Comparison of ENCODE assay signal across 1 cellular context in the genomic region with DNA sequence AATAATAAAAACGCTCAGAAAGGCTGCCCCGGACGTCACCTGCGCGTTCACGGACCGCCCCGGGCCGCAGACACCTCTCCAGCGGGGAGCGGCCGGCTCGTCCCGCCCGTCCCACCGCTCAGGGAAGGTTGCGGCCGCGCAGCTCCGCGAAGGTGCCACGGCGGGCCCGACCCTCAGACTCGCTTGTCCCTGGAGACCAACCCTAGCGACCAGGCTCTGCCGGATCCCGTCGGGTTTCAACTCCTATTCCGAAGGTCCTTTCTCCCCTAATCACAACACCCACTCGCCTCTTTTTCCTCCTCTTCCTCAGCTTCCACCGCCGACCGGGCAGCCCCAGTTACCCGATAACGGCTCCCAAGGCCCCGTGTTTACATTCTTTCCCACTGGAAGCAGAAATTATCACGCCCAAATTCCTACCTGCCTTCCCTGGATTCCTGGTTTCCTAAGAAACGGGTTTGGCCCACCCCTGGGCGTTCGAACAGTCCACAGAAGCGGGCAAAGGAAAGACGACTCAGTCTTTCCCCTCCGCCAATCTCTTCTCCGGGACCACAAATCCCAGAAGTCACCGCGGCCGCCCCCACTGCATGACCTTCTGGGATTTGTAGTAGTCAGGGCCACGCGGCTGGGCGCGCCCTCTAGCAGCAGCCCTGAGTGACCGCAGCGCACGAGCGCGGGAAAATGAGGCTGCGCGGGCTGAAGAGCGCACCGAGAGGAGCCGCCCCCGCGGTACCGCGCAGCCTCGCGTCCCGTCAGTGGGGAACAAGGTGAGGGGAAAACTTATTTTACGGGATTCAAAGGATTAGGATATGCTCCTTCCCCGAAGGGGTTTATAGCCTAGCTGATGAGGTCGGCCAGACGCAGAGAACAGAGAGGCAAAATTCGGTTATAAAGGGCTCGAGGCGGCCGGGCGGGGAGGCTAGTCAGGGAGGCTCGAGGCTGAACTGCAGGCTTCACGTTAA.
A peak's percentile ranks its signal among the peaks of the same experiment; 100 is the strongest.
TF ChIP-seq lines count a peak whose summit lies in the region.

A gene with protein sequence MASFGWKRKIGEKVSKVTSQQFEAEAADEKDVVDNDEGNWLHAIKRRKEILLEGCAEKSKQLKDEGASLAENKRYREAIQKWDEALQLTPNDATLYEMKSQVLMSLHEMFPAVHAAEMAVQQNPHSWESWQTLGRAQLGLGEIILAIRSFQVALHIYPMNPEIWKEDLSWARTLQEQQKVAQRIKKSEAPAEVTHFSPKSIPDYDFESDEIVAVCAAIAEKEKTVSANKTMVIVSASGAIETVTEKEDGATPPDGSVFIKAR (minus strand): TSS at position 555 of the 959 bp plus-strand sequence. CDS start 8,943 bp downstream, outside the sequence.

TF ChIP-seq in K562, 482 proteins besides CTCF, POLR2A, EP300 and RAD21 (continued from another document and continues in another):
- TF ChIP-seq PHF21A (IDR thresholded peaks at IDR 0.05; ENCODE audit: borderline replicate concordance, low read depth) (peak; percentile 46; the same call in 1 of the 2 replicates), ZNF311 (CRISPR knock-in tag; IDR thresholded peaks at IDR 0.05) (no peak), POLR3G (IDR thresholded peaks at IDR 0.05; ENCODE audit: extremely low read depth, insufficient read length, insufficient replicate concordance) (no peak), ZNF780A (CRISPR knock-in tag; IDR thresholded peaks at IDR 0.05) (no peak), NFE2 (IDR thresholded peaks at IDR 0.05; ENCODE audit: low read depth) (peak; percentile 38; the same call in 1 of the 2 replicates), NCOA6 (IDR thresholded peaks at IDR 0.05) (no peak), FOXJ2 (tag; IDR thresholded peaks at IDR 0.05) (no peak), MTA2 (IDR thresholded peaks at IDR 0.05; ENCODE audit: low read depth) (no peak; the same call in 1 of the 2 replicates), GABPB1 (CRISPR knock-in tag; IDR thresholded peaks at IDR 0.05) (peak; percentile 88), RCOR1 (IDR thresholded peaks at IDR 0.05; ENCODE audit: borderline replicate concordance in 1 of 2, low read depth in 2 of 2, low read length in 2 of 2) (peak in 1 of 2 experiments; percentile 82; a peak in 3 of 4 replicates), CC2D1A (IDR thresholded peaks at IDR 0.05) (peak; percentile 45; the same call in 1 of the 2 replicates), ZNF584 (CRISPR knock-in tag; IDR thresholded peaks at IDR 0.05; ENCODE audit: low read depth) (peak; percentile 89), MAFG (tag; conservative IDR thresholded peaks at IDR 0.05) (no peak), NCOA2 (IDR thresholded peaks at IDR 0.05; ENCODE audit: partially characterized antibody in 2 of 2) (no peak), ZSCAN32 (CRISPR knock-in tag; IDR thresholded peaks at IDR 0.05) (no peak), NR3C1 (CRISPR knock-in tag; IDR thresholded peaks at IDR 0.05) (peak; percentile 78; the same call in 1 of the 2 replicates), ZFP1 (CRISPR knock-in tag; IDR thresholded peaks at IDR 0.05) (no peak), ESRRB (CRISPR knock-in tag; IDR thresholded peaks at IDR 0.05; ENCODE audit: borderline replicate concordance) (no peak), MED1 (CRISPR knock-in tag; IDR thresholded peaks at IDR 0.05; ENCODE audit: borderline replicate concordance) (no peak), CREB1 (IDR thresholded peaks at IDR 0.05) (peak; percentile 83), CREB1 (CRISPR knock-in tag; IDR thresholded peaks at IDR 0.05) (peak; percentile 88), SREBF1 (IDR thresholded peaks at IDR 0.05; ENCODE audit: borderline replicate concordance, low read depth, low read length) (peak; percentile 78; the same call in 1 of the 2 replicates), NFXL1 (CRISPR knock-in tag; IDR thresholded peaks at IDR 0.05) (no peak), ZNF57 (CRISPR knock-in tag; IDR thresholded peaks at IDR 0.05) (no peak), MTA3 (IDR thresholded peaks at IDR 0.05; ENCODE audit: borderline replicate concordance) (peak; percentile 59), NONO (IDR thresholded peaks at IDR 0.05; ENCODE audit: low read depth in 2 of 2, low read length in 1 of 2) (peak in 1 of 2 experiments; percentile 63; a peak in 1 of 4 replicates), ZNF224 (CRISPR knock-in tag; IDR thresholded peaks at IDR 0.05) (peak; percentile 54; the same call in 1 of the 2 replicates), BRD9 (IDR thresholded peaks at IDR 0.05; ENCODE audit: low read depth, partially characterized antibody) (peak; percentile 46), HEY1 (CRISPR knock-in tag; IDR thresholded peaks at IDR 0.05; ENCODE audit: borderline replicate concordance) (no peak)
- TF ChIP-seq, protein P1, sequence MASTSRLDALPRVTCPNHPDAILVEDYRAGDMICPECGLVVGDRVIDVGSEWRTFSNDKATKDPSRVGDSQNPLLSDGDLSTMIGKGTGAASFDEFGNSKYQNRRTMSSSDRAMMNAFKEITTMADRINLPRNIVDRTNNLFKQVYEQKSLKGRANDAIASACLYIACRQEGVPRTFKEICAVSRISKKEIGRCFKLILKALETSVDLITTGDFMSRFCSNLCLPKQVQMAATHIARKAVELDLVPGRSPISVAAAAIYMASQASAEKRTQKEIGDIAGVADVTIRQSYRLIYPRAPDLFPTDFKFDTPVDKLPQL (IDR thresholded peaks at IDR 0.05; ENCODE audit: extremely low read depth, insufficient read length), result no peak
- TF ChIP-seq, protein P2, sequence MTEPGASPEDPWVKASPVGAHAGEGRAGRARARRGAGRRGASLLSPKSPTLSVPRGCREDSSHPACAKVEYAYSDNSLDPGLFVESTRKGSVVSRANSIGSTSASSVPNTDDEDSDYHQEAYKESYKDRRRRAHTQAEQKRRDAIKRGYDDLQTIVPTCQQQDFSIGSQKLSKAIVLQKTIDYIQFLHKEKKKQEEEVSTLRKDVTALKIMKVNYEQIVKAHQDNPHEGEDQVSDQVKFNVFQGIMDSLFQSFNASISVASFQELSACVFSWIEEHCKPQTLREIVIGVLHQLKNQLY (CRISPR knock-in tag; conservative IDR thresholded peaks at IDR 0.05), result no peak
- TF ChIP-seq, protein P3, sequence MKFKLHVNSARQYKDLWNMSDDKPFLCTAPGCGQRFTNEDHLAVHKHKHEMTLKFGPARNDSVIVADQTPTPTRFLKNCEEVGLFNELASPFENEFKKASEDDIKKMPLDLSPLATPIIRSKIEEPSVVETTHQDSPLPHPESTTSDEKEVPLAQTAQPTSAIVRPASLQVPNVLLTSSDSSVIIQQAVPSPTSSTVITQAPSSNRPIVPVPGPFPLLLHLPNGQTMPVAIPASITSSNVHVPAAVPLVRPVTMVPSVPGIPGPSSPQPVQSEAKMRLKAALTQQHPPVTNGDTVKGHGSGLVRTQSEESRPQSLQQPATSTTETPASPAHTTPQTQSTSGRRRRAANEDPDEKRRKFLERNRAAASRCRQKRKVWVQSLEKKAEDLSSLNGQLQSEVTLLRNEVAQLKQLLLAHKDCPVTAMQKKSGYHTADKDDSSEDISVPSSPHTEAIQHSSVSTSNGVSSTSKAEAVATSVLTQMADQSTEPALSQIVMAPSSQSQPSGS (CRISPR knock-in tag; IDR thresholded peaks at IDR 0.05), result no peak
- TF ChIP-seq, protein P4, sequence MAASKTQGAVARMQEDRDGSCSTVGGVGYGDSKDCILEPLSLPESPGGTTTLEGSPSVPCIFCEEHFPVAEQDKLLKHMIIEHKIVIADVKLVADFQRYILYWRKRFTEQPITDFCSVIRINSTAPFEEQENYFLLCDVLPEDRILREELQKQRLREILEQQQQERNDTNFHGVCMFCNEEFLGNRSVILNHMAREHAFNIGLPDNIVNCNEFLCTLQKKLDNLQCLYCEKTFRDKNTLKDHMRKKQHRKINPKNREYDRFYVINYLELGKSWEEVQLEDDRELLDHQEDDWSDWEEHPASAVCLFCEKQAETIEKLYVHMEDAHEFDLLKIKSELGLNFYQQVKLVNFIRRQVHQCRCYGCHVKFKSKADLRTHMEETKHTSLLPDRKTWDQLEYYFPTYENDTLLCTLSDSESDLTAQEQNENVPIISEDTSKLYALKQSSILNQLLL (CRISPR knock-in tag; IDR thresholded peaks at IDR 0.05; ENCODE audit: borderline replicate concordance), result no peak
- TF ChIP-seq, protein P5, sequence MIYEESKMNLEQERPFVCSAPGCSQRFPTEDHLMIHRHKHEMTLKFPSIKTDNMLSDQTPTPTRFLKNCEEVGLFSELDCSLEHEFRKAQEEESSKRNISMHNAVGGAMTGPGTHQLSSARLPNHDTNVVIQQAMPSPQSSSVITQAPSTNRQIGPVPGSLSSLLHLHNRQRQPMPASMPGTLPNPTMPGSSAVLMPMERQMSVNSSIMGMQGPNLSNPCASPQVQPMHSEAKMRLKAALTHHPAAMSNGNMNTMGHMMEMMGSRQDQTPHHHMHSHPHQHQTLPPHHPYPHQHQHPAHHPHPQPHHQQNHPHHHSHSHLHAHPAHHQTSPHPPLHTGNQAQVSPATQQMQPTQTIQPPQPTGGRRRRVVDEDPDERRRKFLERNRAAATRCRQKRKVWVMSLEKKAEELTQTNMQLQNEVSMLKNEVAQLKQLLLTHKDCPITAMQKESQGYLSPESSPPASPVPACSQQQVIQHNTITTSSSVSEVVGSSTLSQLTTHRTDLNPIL (CRISPR knock-in tag; IDR thresholded peaks at IDR 0.05), result no peak
- TF ChIP-seq, protein P6, sequence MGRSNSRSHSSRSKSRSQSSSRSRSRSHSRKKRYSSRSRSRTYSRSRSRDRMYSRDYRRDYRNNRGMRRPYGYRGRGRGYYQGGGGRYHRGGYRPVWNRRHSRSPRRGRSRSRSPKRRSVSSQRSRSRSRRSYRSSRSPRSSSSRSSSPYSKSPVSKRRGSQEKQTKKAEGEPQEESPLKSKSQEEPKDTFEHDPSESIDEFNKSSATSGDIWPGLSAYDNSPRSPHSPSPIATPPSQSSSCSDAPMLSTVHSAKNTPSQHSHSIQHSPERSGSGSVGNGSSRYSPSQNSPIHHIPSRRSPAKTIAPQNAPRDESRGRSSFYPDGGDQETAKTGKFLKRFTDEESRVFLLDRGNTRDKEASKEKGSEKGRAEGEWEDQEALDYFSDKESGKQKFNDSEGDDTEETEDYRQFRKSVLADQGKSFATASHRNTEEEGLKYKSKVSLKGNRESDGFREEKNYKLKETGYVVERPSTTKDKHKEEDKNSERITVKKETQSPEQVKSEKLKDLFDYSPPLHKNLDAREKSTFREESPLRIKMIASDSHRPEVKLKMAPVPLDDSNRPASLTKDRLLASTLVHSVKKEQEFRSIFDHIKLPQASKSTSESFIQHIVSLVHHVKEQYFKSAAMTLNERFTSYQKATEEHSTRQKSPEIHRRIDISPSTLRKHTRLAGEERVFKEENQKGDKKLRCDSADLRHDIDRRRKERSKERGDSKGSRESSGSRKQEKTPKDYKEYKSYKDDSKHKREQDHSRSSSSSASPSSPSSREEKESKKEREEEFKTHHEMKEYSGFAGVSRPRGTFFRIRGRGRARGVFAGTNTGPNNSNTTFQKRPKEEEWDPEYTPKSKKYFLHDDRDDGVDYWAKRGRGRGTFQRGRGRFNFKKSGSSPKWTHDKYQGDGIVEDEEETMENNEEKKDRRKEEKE (IDR thresholded peaks at IDR 0.05; ENCODE audit: borderline replicate concordance in 1 of 2, control insufficient read depth in 1 of 2, low read depth in 2 of 2, low read length in 1 of 2), result 0 out of 4 replicates have a peak, but pooled peaks of 1 of the 2 experiments have one; percentile 76
- TF ChIP-seq, protein P7, sequence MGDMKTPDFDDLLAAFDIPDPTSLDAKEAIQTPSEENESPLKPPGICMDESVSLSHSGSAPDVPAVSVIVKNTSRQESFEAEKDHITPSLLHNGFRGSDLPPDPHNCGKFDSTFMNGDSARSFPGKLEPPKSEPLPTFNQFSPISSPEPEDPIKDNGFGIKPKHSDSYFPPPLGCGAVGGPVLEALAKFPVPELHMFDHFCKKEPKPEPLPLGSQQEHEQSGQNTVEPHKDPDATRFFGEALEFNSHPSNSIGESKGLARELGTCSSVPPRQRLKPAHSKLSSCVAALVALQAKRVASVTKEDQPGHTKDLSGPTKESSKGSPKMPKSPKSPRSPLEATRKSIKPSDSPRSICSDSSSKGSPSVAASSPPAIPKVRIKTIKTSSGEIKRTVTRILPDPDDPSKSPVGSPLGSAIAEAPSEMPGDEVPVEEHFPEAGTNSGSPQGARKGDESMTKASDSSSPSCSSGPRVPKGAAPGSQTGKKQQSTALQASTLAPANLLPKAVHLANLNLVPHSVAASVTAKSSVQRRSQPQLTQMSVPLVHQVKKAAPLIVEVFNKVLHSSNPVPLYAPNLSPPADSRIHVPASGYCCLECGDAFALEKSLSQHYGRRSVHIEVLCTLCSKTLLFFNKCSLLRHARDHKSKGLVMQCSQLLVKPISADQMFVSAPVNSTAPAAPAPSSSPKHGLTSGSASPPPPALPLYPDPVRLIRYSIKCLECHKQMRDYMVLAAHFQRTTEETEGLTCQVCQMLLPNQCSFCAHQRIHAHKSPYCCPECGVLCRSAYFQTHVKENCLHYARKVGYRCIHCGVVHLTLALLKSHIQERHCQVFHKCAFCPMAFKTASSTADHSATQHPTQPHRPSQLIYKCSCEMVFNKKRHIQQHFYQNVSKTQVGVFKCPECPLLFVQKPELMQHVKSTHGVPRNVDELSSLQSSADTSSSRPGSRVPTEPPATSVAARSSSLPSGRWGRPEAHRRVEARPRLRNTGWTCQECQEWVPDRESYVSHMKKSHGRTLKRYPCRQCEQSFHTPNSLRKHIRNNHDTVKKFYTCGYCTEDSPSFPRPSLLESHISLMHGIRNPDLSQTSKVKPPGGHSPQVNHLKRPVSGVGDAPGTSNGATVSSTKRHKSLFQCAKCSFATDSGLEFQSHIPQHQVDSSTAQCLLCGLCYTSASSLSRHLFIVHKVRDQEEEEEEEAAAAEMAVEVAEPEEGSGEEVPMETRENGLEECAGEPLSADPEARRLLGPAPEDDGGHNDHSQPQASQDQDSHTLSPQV (IDR thresholded peaks at IDR 0.05), result peak; percentile 91
- TF ChIP-seq, protein P8, sequence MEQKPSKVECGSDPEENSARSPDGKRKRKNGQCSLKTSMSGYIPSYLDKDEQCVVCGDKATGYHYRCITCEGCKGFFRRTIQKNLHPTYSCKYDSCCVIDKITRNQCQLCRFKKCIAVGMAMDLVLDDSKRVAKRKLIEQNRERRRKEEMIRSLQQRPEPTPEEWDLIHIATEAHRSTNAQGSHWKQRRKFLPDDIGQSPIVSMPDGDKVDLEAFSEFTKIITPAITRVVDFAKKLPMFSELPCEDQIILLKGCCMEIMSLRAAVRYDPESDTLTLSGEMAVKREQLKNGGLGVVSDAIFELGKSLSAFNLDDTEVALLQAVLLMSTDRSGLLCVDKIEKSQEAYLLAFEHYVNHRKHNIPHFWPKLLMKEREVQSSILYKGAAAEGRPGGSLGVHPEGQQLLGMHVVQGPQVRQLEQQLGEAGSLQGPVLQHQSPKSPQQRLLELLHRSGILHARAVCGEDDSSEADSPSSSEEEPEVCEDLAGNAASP (IDR thresholded peaks at IDR 0.05), result no peak
- TF ChIP-seq, protein P9, sequence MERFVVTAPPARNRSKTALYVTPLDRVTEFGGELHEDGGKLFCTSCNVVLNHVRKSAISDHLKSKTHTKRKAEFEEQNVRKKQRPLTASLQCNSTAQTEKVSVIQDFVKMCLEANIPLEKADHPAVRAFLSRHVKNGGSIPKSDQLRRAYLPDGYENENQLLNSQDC (CRISPR knock-in tag; IDR thresholded peaks at IDR 0.05), result no peak
- TF ChIP-seq, protein P10, sequence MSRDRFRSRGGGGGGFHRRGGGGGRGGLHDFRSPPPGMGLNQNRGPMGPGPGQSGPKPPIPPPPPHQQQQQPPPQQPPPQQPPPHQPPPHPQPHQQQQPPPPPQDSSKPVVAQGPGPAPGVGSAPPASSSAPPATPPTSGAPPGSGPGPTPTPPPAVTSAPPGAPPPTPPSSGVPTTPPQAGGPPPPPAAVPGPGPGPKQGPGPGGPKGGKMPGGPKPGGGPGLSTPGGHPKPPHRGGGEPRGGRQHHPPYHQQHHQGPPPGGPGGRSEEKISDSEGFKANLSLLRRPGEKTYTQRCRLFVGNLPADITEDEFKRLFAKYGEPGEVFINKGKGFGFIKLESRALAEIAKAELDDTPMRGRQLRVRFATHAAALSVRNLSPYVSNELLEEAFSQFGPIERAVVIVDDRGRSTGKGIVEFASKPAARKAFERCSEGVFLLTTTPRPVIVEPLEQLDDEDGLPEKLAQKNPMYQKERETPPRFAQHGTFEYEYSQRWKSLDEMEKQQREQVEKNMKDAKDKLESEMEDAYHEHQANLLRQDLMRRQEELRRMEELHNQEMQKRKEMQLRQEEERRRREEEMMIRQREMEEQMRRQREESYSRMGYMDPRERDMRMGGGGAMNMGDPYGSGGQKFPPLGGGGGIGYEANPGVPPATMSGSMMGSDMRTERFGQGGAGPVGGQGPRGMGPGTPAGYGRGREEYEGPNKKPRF (IDR thresholded peaks at IDR 0.05; ENCODE audit: low read depth, low read length), result no peak
